In genomic region chr9:131282688-131283422, GRCh38 we compare ENCODE assay signal across 9 cellular contexts. TPM values are rescaled to one million over a fixed set of nuclear protein-coding genes. Genes with fewer than 3 reads are reported as not detected.
A peak's percentile ranks its signal among the peaks of the same experiment; 100 is the strongest.
DNase-seq lines count a peak whose midpoint lies in the region; TF ChIP-seq lines count a peak whose summit lies in the region.
"Had no signal": no experiment of that assay in that cellular context is flagged by ENCODE, and none has a peak within 500 bp of the region (broad histone marks: within the 10 kb centered on the region; RNA-seq: fewer than 3 reads in every experiment).

No MANE protein-coding gene starts in this region.

- TF ChIP-seq POLR2A in erythroblast (IDR thresholded peaks at IDR 0.05; ENCODE audit: low read length): no peak

- no peaks in the 10 kb centered on the region for H3K9me3 ChIP-seq in CD8-positive, alpha-beta memory T cell (ENCODE audit: low read length)
- no peaks in the 10 kb centered on the region for H3K9me3 ChIP-seq in neuron (ENCODE audit: low read length)

- peak overlapping the region in 2 of 8 donors; percentile 42 to 66 for H3K27ac Mint-ChIP-seq in CD8-positive, alpha-beta memory T cell

- H3K4me3 Mint-ChIP-seq in CD8-positive, alpha-beta memory T cell: peak overlapping the region in 6 of 7 donors; percentile 6 to 69 (median 62)

- no peak overlapping the region for H3K4me3 ChIP-seq in CD8-positive, alpha-beta memory T cell (ENCODE audit: low read length)
- H3K4me3 ChIP-seq in neuron (ENCODE audit: low read length): no peak overlapping the region

- CTCF ChIA-PET in CD8-positive, alpha-beta memory T cell (lab: Charles Lee): no interaction called here

- H3K9me3 Mint-ChIP-seq in CD8-positive, alpha-beta memory T cell: peaks cover 0 to 1% (median 0%) of the 10 kb centered on the region in 5 donors

- POLR2A ChIA-PET in CD8-positive, alpha-beta memory T cell (lab: Charles Lee): interaction anchor here (0.7 kb wide), 1 partner anchor 34 kb away, joined by 4 read pairs; no protein-coding TSS in a partner anchor

- H2AFZ ChIP-seq in neuron (ENCODE audit: low read depth, low read length): peak overlapping the region; percentile 26

- H3K36me3 Mint-ChIP-seq in CD8-positive, alpha-beta memory T cell: peaks cover 0 to 2% (median 0%) of the 10 kb centered on the region in 3 donors

- H3K36me3 ChIP-seq in CD8-positive, alpha-beta memory T cell (ENCODE audit: insufficient read depth, low read length): no peaks in the 10 kb centered on the region
- no peaks in the 10 kb centered on the region for H3K36me3 ChIP-seq in neuron (ENCODE audit: insufficient read depth, low read length)

- no peaks in the 10 kb centered on the region for H3K27me3 Mint-ChIP-seq in CD8-positive, alpha-beta memory T cell

- H3K4me1 Mint-ChIP-seq in CD8-positive, alpha-beta memory T cell: peaks cover 25 to 38% (median 32%) of the 10 kb centered on the region in 3 donors

- DNase-seq in CD8-positive, alpha-beta memory T cell: no peak
- peak; percentile 35 for DNase-seq in NCI-H69 (lab: John Stamatoyannopoulos, UW)
- DNase-seq in erythroblast (lab: John Stamatoyannopoulos, UW): peak; percentile 52 to 56
- DNase-seq in SHP77 (lab: John Stamatoyannopoulos, UW): no peak
- no peak for DNase-seq in RKO (ENCODE audit: low spot score)
- no peak for DNase-seq in activated CD4-positive, CD25-positive, alpha-beta regulatory T cell treated with anti-CD3 and anti-CD28 coated beads, Interleukin-2, amount 50 U/mL, for 72 hours
- no peak for DNase-seq in NCI-H226
- DNase-seq: activated naive CD4-positive, alpha-beta T cell treated with Interleukin-2 at 50 U/mL for 16 hours had no signal

- no peaks in the 10 kb centered on the region for H3K27me3 ChIP-seq in CD8-positive, alpha-beta memory T cell (ENCODE audit: insufficient read depth, low read length, poor library complexity, severe bottlenecking)
- peaks cover 36% of the 10 kb centered on the region for H3K27me3 ChIP-seq in neuron (ENCODE audit: insufficient read depth, low read length)

- peaks cover 26% of the 10 kb centered on the region for H3K4me1 ChIP-seq in CD8-positive, alpha-beta memory T cell (ENCODE audit: insufficient read depth, low read length)
- peaks cover 16% of the 10 kb centered on the region for H3K4me1 ChIP-seq in neuron (ENCODE audit: insufficient read depth, low read length)

- H3K27ac ChIP-seq in CD8-positive, alpha-beta memory T cell (ENCODE audit: low read depth, low read length): no peak overlapping the region

RNA-seq across cellular contexts. Expression of gene FAM78A, which starts 6.5 kb away (rescaled TPM):
- total RNA-seq in CD8-positive, alpha-beta memory T cell: 10 to 100 TPM; 43.6 to 44.4 TPM
- polyA plus RNA-seq in CD8-positive, alpha-beta memory T cell: 27.6 TPM

RNA-seq across cellular contexts. Expression of gene PLPP7, which starts 6.7 kb away (rescaled TPM):
- not detected for total RNA-seq in CD8-positive, alpha-beta memory T cell
- polyA plus RNA-seq in CD8-positive, alpha-beta memory T cell: not detected

Comparison
In these comparisons a context has a peak if more than half of its experiments do, and no peak if none do; other contexts are left out.
1. DNase-seq: peak in NCI-H69 (single experiment) and erythroblast (2 of 2); none in CD8-positive, alpha-beta memory T cell (0 of 5), SHP77 (0 of 2), RKO (single experiment), activated CD4-positive, CD25-positive, alpha-beta regulatory T cell treated with anti-CD3 and anti-CD28 coated beads, Interleukin-2, amount 50 U/mL, for 72 hours (single experiment) and NCI-H226 (single experiment).